17 cellular contexts compared by ENCODE assay signal in the genomic region with DNA sequence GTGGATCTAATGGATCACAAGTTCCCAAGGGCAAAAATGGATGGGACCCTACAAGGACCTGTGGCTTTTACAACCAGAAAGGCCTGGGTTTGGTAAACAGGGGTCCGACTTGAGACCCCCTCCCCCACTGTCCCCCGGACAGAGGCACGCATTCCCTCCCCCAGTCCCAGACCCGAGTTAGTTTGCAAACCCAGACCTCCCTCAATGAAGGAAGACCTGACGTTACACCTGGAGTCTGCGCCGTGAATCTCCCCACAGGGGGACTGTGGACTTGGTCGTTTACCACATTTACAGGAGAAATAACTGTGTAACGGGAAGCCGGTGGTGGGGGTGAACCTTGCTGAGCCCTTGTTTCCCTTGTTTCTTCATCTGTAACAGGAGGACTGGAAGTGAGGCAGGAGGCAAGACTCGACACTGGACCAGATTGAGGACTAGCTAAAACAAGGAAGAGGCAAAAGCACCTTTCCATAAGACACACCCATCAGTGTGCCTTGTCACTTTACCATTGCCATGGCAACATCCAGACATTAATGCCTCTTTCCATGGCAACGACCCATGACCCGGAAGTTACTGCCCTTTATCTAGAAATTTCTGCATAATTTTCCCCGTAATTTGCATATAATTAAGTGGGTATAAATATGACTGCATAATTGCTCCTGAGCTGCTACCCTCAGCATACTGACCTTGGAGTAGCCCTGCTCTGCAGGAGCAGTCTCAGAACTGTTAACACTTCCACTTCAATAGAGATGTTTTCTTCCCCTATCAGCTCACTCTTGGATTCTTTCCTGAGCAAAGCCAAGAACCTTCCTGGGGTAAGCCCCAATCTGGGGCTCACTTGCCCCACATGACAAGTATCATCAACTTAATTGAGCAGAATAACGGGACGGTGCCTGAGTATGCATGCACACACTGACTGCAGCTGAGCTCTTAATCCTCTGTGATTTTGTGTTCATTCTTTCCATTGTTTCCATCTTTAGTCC. TPM values are rescaled to one million over a fixed set of nuclear protein-coding genes. Genes with fewer than 3 reads are reported as not detected.
A peak's percentile ranks its signal among the peaks of the same experiment; 100 is the strongest.
DNase-seq lines count a peak whose midpoint lies in the region; ATAC-seq lines count a peak whose summit lies in the region.
"Had no signal": no experiment of that assay in that cellular context is flagged by ENCODE, and none has a peak within 500 bp of the region (broad histone marks: within the 10 kb centered on the region; RNA-seq: fewer than 3 reads in every experiment).

No MANE protein-coding gene starts in this region.

- no peak overlapping the region for H3K4me3 Mint-ChIP-seq in CD8-positive, alpha-beta memory T cell
- no peak overlapping the region for H3K4me3 Mint-ChIP-seq in memory B cell
- H3K4me3 Mint-ChIP-seq: naive B cell; stimulated activated memory B cell treated with anti-CD40 and anti-IgM and Interleukin-4, amounts not matched to agents 10 μg/mL and 1 μg/mL and 100 μg/mL, for 72 hours had no signal

- no peaks in the 10 kb centered on the region for H3K9me3 ChIP-seq in CD8-positive, alpha-beta memory T cell (ENCODE audit: low read length)

- ATAC-seq in memory B cell (ENCODE audit: low read depth) (peak; percentile 27), HG02938 (IDR thresholded peaks at IDR 0.05; ENCODE audit: unreplicated experiment) (no peak), HG02678 (IDR thresholded peaks at IDR 0.05; ENCODE audit: unreplicated experiment) (no peak)
- ATAC-seq: left colon; stimulated activated memory B cell treated with anti-CD40 and anti-IgM and Interleukin-4, amounts not matched to agents 10 μg/mL and 1 μg/mL and 100 μg/mL, for 72 hours had no signal

- no peak overlapping the region for H3K27ac ChIP-seq in CD8-positive, alpha-beta memory T cell (ENCODE audit: low read depth, low read length)
- H3K27ac ChIP-seq: BLaER1 treated with 17β-estradiol and CSF1 and Interleukin-3, amounts not matched to agents 10 nM and 100 nM; SK-N-MC had no signal

- CTCF ChIA-PET in CD8-positive, alpha-beta memory T cell (lab: Charles Lee) = no interaction called here

- H3K27me3 Mint-ChIP-seq in CD8-positive, alpha-beta memory T cell = peaks cover 0 to 11% of the 10 kb centered on the region in 2 donors
- peaks cover 33% of the 10 kb centered on the region for H3K27me3 Mint-ChIP-seq in memory B cell

- in situ Hi-C loops in SK-MEL-5 (cut with HindIII; ENCODE audit: low pct_unique_long_range_greater_than_20kb, low sequenced_read_pairs) = no loop called here

- peaks cover 4 to 27% (median 8%) of the 10 kb centered on the region in 3 donors for H3K36me3 Mint-ChIP-seq in CD8-positive, alpha-beta memory T cell
- peaks cover 2% of the 10 kb centered on the region for H3K36me3 Mint-ChIP-seq in memory B cell
- H3K36me3 Mint-ChIP-seq: stimulated activated memory B cell treated with anti-CD40 and anti-IgM and Interleukin-4, amounts not matched to agents 10 μg/mL and 1 μg/mL and 100 μg/mL, for 72 hours had no signal

- POLR2A ChIA-PET in CD8-positive, alpha-beta memory T cell (lab: Charles Lee) = interaction anchor here (1.1 kb wide), 1 partner anchor 46 kb away, joined by 3 read pairs; no protein-coding TSS in a partner anchor

- H3K4me3 ChIP-seq in CD8-positive, alpha-beta memory T cell (ENCODE audit: low read length) = no peak overlapping the region
- H3K4me3 ChIP-seq: BLaER1 treated with 17β-estradiol and CSF1 and Interleukin-3, amounts not matched to agents 10 nM and 100 nM; SK-N-MC had no signal

- no peaks in the 10 kb centered on the region for H3K4me1 ChIP-seq in CD8-positive, alpha-beta memory T cell (ENCODE audit: insufficient read depth, low read length)

- H3K36me3 ChIP-seq in CD8-positive, alpha-beta memory T cell (ENCODE audit: insufficient read depth, low read length) = no peaks in the 10 kb centered on the region
- H3K36me3 ChIP-seq: BLaER1 treated with 17β-estradiol and CSF1 and Interleukin-3, amounts not matched to agents 10 nM and 100 nM had no signal

- peaks cover 0 to 2% (median 0%) of the 10 kb centered on the region in 5 donors for H3K9me3 Mint-ChIP-seq in CD8-positive, alpha-beta memory T cell
- peaks cover 7% of the 10 kb centered on the region for H3K9me3 Mint-ChIP-seq in memory B cell

- H3K4me1 Mint-ChIP-seq in CD8-positive, alpha-beta memory T cell = peaks cover 20 to 39% (median 22%) of the 10 kb centered on the region in 3 donors
- peaks cover 13% of the 10 kb centered on the region for H3K4me1 Mint-ChIP-seq in memory B cell

- H3K27me3 ChIP-seq in CD8-positive, alpha-beta memory T cell (ENCODE audit: insufficient read depth, low read length, poor library complexity, severe bottlenecking) = no peaks in the 10 kb centered on the region

- peak; percentile 13 for DNase-seq in A172 (ENCODE audit: low spot score)
- DNase-seq in CD8-positive, alpha-beta memory T cell = peak in 1 of 5 donors; percentile 24
- DNase-seq in SK-MEL-5 (ENCODE audit: low read depth, low spot score) = peak; percentile 22
- no peak for DNase-seq in memory B cell (ENCODE audit: low spot score in 2 of 2)
- DNase-seq in DMS153 treated with DMSO at 0.1 percent for 48 hours (lab: John Stamatoyannopoulos, UW; ENCODE audit: unreplicated experiment) = no peak
- no peak for DNase-seq in NCI-H510A treated with DMSO at 0.1 percent for 48 hours (lab: John Stamatoyannopoulos, UW)
- DNase-seq: GF-D8; glutamatergic neuron; GOT3; naive B cell; stimulated activated CD4-positive, alpha-beta T cell treated with anti-CD3 and anti-CD28 coated beads, Interleukin-4, amount 100 ng/mL, for 24 hours had no signal

- peak overlapping the region in 5 of 8 donors; percentile 15 to 84 (median 55) for H3K27ac Mint-ChIP-seq in CD8-positive, alpha-beta memory T cell
- no peak overlapping the region for H3K27ac Mint-ChIP-seq in memory B cell
- H3K27ac Mint-ChIP-seq: naive B cell; stimulated activated memory B cell treated with anti-CD40 and anti-IgM and Interleukin-4, amounts not matched to agents 10 μg/mL and 1 μg/mL and 100 μg/mL, for 72 hours had no signal

RNA-seq across cellular contexts. Expression of gene PDGFB, which starts 25.4 kb away (rescaled TPM):
- total RNA-seq in A172 (2014; rRNA removed; shearing (Covaris generic)) = 9.8 and 13.4 TPM in 2 replicates
- 1 to 10 TPM; 2.3 to 3.0 TPM for total RNA-seq in CD8-positive, alpha-beta memory T cell
- 18.2 TPM for polyA plus RNA-seq in CD8-positive, alpha-beta memory T cell
- 0.05 TPM in 1 of 2 replicates, not detected in the other for total RNA-seq in SK-MEL-5 (2014; rRNA removed; shearing (Covaris generic))
- polyA plus RNA-seq in SK-MEL-5 (2015; cell fraction: cytosol; rRNA removed) = 0.18 and 0.28 TPM in 2 replicates
- polyA plus RNA-seq in SK-MEL-5 (2015; cell fraction: nucleus; rRNA removed) = not detected in 2 replicates

Comparison
In these comparisons a context has a peak if more than half of its experiments do, and no peak if none do; other contexts are left out.
1. DNase-seq: peak in A172 (single experiment) and SK-MEL-5 (single experiment); none in memory B cell (0 of 2), DMS153 treated with DMSO at 0.1 percent for 48 hours (single experiment) and NCI-H510A treated with DMSO at 0.1 percent for 48 hours (single experiment).